20 cellular contexts compared by ENCODE assay signal in the genomic region with DNA sequence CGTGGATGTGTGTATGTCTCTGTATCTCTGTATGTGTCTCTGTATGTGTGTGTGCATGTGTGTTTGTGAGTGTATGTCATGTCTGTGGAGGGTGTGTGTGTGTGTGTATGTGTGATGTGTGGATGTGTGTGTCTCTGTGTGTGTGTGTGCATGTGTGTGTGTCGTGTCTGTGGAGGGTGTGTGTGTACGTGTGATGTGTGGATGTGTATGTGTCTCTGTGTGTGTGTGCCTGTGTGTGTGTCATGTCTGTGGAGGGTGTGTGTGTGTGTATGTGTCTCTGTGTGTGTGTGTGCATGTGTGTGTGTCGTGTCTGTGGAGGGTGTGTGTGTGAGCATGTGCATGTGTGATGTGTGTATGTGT. TPM values are rescaled to one million over a fixed set of nuclear protein-coding genes. Genes with fewer than 3 reads are reported as not detected.
"Had no signal": no experiment of that assay in that cellular context is flagged by ENCODE, and none has a peak within 500 bp of the region (broad histone marks: within the 10 kb centered on the region; RNA-seq: fewer than 3 reads in every experiment).

No MANE protein-coding gene starts in this region.

- H3K9me3 ChIP-seq: neutrophil, psoas muscle, upper lobe of right lung had no signal

- H2AFZ ChIP-seq: hepatocyte had no signal

- ATAC-seq: left cardiac atrium; naive thymus-derived CD4-positive, alpha-beta T cell; upper lobe of right lung had no signal

- H3K4me1 ChIP-seq: psoas muscle, sigmoid colon, upper lobe of right lung had no signal

- H3K4me3 ChIP-seq: coronary artery, hepatocyte, psoas muscle, sigmoid colon, skin epidermis, tibial artery, upper lobe of right lung had no signal

- H3K27me3 ChIP-seq: hepatocyte, neutrophil, tibial artery had no signal

- H3K27ac Mint-ChIP-seq: endodermal cell; naive thymus-derived CD4-positive, alpha-beta T cell; nephron progenitor cell; stimulated activated naive CD8-positive, alpha-beta T cell treated with anti-CD3 and anti-CD28 coated beads, Interleukin-15, Interleukin-2, amounts not matched to agents 100 ng/mL and 50 ng/mL, for 24 hours had no signal

- H3K27ac ChIP-seq: coronary artery, hepatocyte, neutrophil, psoas muscle, sigmoid colon, skin epidermis, tibial artery, upper lobe of right lung had no signal

- H3K4me3 Mint-ChIP-seq: endodermal cell; naive thymus-derived CD4-positive, alpha-beta T cell; nephron progenitor cell; stimulated activated naive CD8-positive, alpha-beta T cell treated with anti-CD3 and anti-CD28 coated beads, Interleukin-15, Interleukin-2, amounts not matched to agents 100 ng/mL and 50 ng/mL, for 24 hours had no signal

- DNase-seq: effector CD4-positive, alpha-beta T cell; endodermal cell; foreskin melanocyte; left cardiac atrium; mesendoderm; naive thymus-derived CD4-positive, alpha-beta T cell; nephron progenitor cell; retina; sigmoid colon; stimulated activated CD4-positive, alpha-beta T cell treated with anti-CD3 and anti-CD28 coated beads, Interleukin-12 subunit alpha, Interleukin-12 subunit beta, amount 100 ng/mL, for 4 hours; stimulated activated CD4-positive, alpha-beta T cell treated with anti-CD3 and anti-CD28 coated beads, Interleukin-2, amount 100 ng/mL, for 48 hours; upper lobe of right lung had no signal

- H3K4me1 Mint-ChIP-seq: endodermal cell; naive thymus-derived CD4-positive, alpha-beta T cell had no signal

- H3K36me3 ChIP-seq: neutrophil, sigmoid colon, tibial artery, upper lobe of right lung had no signal

- H3K4me2 ChIP-seq: hepatocyte had no signal

RNA-seq across cellular contexts. Expression of gene ADRA2C, which starts 51.6 kb away (rescaled TPM):
- total RNA-seq: mononuclear cell; naive thymus-derived CD4-positive, alpha-beta T cell had no signal
- polyA plus RNA-seq: naive thymus-derived CD4-positive, alpha-beta T cell had no signal
